In genomic region chr2:12935226-12935625, GRCh38 we compare ENCODE assay signal across 29 cellular contexts.
DNase-seq lines count a peak whose midpoint lies in the region; ATAC-seq and TF ChIP-seq lines count a peak whose summit lies in the region.
"Had no signal": no experiment of that assay in that cellular context is flagged by ENCODE, and none has a peak within 500 bp of the region (broad histone marks: within the 10 kb centered on the region; RNA-seq: fewer than 3 reads in every experiment).

No MANE protein-coding gene starts in this region.

- H3K27ac Mint-ChIP-seq in neural crest cell (ENCODE audit: unreplicated experiment) (peak overlapping the region; percentile 7), immature natural killer cell (no peak overlapping the region)
- H3K27ac Mint-ChIP-seq: activated naive CD4-positive, alpha-beta T cell treated with anti-CD3 and anti-CD28 coated beads, Interleukin-2, amount 10 ng/mL, durations not matched to agents 7 days and 5 days; activated T-helper 1 cell treated with anti-CD3 and anti-CD28 coated beads, Interleukin-12 subunit alpha, Interleukin-12 subunit beta, Interleukin-2, Interleukin-4 antibody, amounts not matched to agents 30 ng/mL and 10 ng/mL and 1 ng/mL, durations not matched to agents 14 hours and 24 hours and 36 hours; HFFc6; naive B cell; stimulated activated naive CD8-positive, alpha-beta T cell treated with anti-CD3 and anti-CD28 coated beads, Interleukin-15, Interleukin-2, amounts not matched to agents 100 ng/mL and 50 ng/mL, for 24 hours; T-helper 1 cell treated with Interleukin-12 subunit alpha and Interleukin-12 subunit beta and Interleukin-4 antibody, amounts not matched to agents 30 μg/mL and 1 μg/mL, for 36 hours had no signal

- peak; percentile 33 for DNase-seq in NCI-H748 (lab: John Stamatoyannopoulos, UW; ENCODE audit: unreplicated experiment)
- DNase-seq in NCI-H748 treated with DMSO at 0.1 percent for 48 hours (lab: John Stamatoyannopoulos, UW), result no peak
- DNase-seq in fibroblast of peridontal ligament (ENCODE audit: extremely low read depth), result peak; percentile 24
- no peak for DNase-seq in neural crest cell (ENCODE audit: low read depth, low spot score)
- DNase-seq in thoracic aorta (ENCODE audit: low spot score), result no peak
- no peak for DNase-seq in HuH-7.5 (ENCODE audit: low spot score)
- no peak for DNase-seq in immature natural killer cell
- DNase-seq: activated CD4-positive, alpha-beta T cell treated with anti-CD3 and anti-CD28 coated beads, Interleukin-2, amount 50 U/mL, for 48 hours; activated naive CD4-positive, alpha-beta T cell treated with anti-CD3 and anti-CD28 coated beads, Interleukin-2, amount 10 ng/mL, durations not matched to agents 7 days and 5 days; adrenal gland; Calu3; HFFc6; IMR-90; left lung; naive B cell; NCI-H146; ovary; PC-9; stimulated activated CD4-positive, alpha-beta T cell treated with anti-CD3 and anti-CD28 coated beads, Interleukin-2, amount 100 ng/mL, for 24 hours; stimulated activated CD8-positive, alpha-beta memory T cell treated with anti-CD3 and anti-CD28 coated beads, Interleukin-4, amount 100 ng/mL, for 48 hours; thyroid gland; uterus had no signal

- no peaks in the 10 kb centered on the region for H3K27me3 ChIP-seq in thoracic aorta (replicated peaks; ENCODE audit: insufficient read depth)
- H3K27me3 ChIP-seq: adrenal gland, left lung, ovary, right atrium auricular region, thyroid gland, uterus had no signal

- ATAC-seq in thoracic aorta (ENCODE audit: insufficient number of reproducible peaks, low FRiP score, low read depth), result no peak
- no peak for ATAC-seq in GM21619 (IDR thresholded peaks at IDR 0.05; ENCODE audit: unreplicated experiment)
- ATAC-seq: activated CD4-positive, CD25-positive, alpha-beta regulatory T cell treated with anti-CD3 and anti-CD28 coated beads, Interleukin-2, amount 50 U/mL, for 24 hours; left lung; SK-N-SH treated with all-trans-retinoic acid at 6 μM for 48 hours had no signal

- peak overlapping the region in 1 of 2 donors; percentile 42 for H3K27ac ChIP-seq in thoracic aorta
- H3K27ac ChIP-seq: adrenal gland, left lung, ovary, PC-9, right atrium auricular region, thyroid gland, uterus had no signal

- peaks cover 5 to 10% of the 10 kb centered on the region in 2 donors for H3K4me1 ChIP-seq in thoracic aorta (ENCODE audit: control insufficient read depth in 1 of 2, low read depth in 2 of 2)
- H3K4me1 ChIP-seq: left lung, thyroid gland, uterus had no signal

- no peaks in the 10 kb centered on the region for H3K27me3 Mint-ChIP-seq in neural crest cell (ENCODE audit: low read depth)
- no peaks in the 10 kb centered on the region for H3K27me3 Mint-ChIP-seq in immature natural killer cell (ENCODE audit: low read depth in 3 of 3)

- H3K36me3 Mint-ChIP-seq in neural crest cell (ENCODE audit: low read depth) (no peaks in the 10 kb centered on the region), immature natural killer cell (no peaks in the 10 kb centered on the region)
- H3K36me3 Mint-ChIP-seq: activated naive CD4-positive, alpha-beta T cell treated with anti-CD3 and anti-CD28 coated beads, Interleukin-2, amount 10 ng/mL, durations not matched to agents 7 days and 5 days; naive B cell had no signal

- no peak overlapping the region for H3K4me3 Mint-ChIP-seq in neural crest cell
- no peak overlapping the region for H3K4me3 Mint-ChIP-seq in immature natural killer cell
- H3K4me3 Mint-ChIP-seq: activated naive CD4-positive, alpha-beta T cell treated with anti-CD3 and anti-CD28 coated beads, Interleukin-2, amount 10 ng/mL, durations not matched to agents 7 days and 5 days; activated T-helper 1 cell treated with anti-CD3 and anti-CD28 coated beads, Interleukin-12 subunit alpha, Interleukin-12 subunit beta, Interleukin-2, Interleukin-4 antibody, amounts not matched to agents 30 ng/mL and 10 ng/mL and 1 ng/mL, durations not matched to agents 14 hours and 24 hours and 36 hours; HFFc6; naive B cell; stimulated activated naive CD8-positive, alpha-beta T cell treated with anti-CD3 and anti-CD28 coated beads, Interleukin-15, Interleukin-2, amounts not matched to agents 100 ng/mL and 50 ng/mL, for 24 hours; T-helper 1 cell treated with Interleukin-12 subunit alpha and Interleukin-12 subunit beta and Interleukin-4 antibody, amounts not matched to agents 30 μg/mL and 1 μg/mL, for 36 hours had no signal

- H3K4me1 Mint-ChIP-seq in neural crest cell, result peaks cover 40% of the 10 kb centered on the region
- H3K4me1 Mint-ChIP-seq in immature natural killer cell, result peaks cover 0 to 1% of the 10 kb centered on the region in 2 donors

- no peak for TF ChIP-seq CTCF in neural crest cell (conservative IDR thresholded peaks at IDR 0.05)
- TF ChIP-seq CTCF in thoracic aorta (IDR thresholded peaks at IDR 0.05), result no peak

- H3K9me3 ChIP-seq in thoracic aorta, result no peaks in the 10 kb centered on the region
- H3K9me3 ChIP-seq: adrenal gland, left lung, ovary, right atrium auricular region, thyroid gland, uterus had no signal

- H3K4me3 ChIP-seq in thoracic aorta, result peak overlapping the region; percentile 40
- H3K4me3 ChIP-seq: adrenal gland, left lung, ovary, PC-9, right atrium auricular region, thyroid gland, uterus had no signal

- H3K9me3 Mint-ChIP-seq in neural crest cell, result no peaks in the 10 kb centered on the region
- no peaks in the 10 kb centered on the region for H3K9me3 Mint-ChIP-seq in immature natural killer cell
- H3K9me3 Mint-ChIP-seq: activated naive CD4-positive, alpha-beta T cell treated with anti-CD3 and anti-CD28 coated beads, Interleukin-2, amount 10 ng/mL, durations not matched to agents 7 days and 5 days; activated T-helper 1 cell treated with anti-CD3 and anti-CD28 coated beads, Interleukin-12 subunit alpha, Interleukin-12 subunit beta, Interleukin-2, Interleukin-4 antibody, amounts not matched to agents 30 ng/mL and 10 ng/mL and 1 ng/mL, durations not matched to agents 14 hours and 24 hours and 36 hours; HFFc6; naive B cell; stimulated activated naive CD8-positive, alpha-beta T cell treated with anti-CD3 and anti-CD28 coated beads, Interleukin-15, Interleukin-2, amounts not matched to agents 100 ng/mL and 50 ng/mL, for 24 hours; T-helper 1 cell treated with Interleukin-12 subunit alpha and Interleukin-12 subunit beta and Interleukin-4 antibody, amounts not matched to agents 30 μg/mL and 1 μg/mL, for 36 hours had no signal

- no peaks in the 10 kb centered on the region for H3K36me3 ChIP-seq in thoracic aorta
- H3K36me3 ChIP-seq: adrenal gland, left lung, ovary, right atrium auricular region, thyroid gland, uterus had no signal

Comparison
In these comparisons a context has a peak if more than half of its experiments do, and no peak if none do; other contexts are left out.
1. DNase-seq: peak in NCI-H748 (single experiment) and fibroblast of peridontal ligament (single experiment); none in NCI-H748 treated with DMSO at 0.1 percent for 48 hours (single experiment), neural crest cell (single experiment), thoracic aorta (single experiment), HuH-7.5 (single experiment) and immature natural killer cell (0 of 3).